1 cellular context compared by ENCODE assay signal in genomic region chr7:26148307-26148700, GRCh38. TPM values are rescaled to one million over a fixed set of nuclear protein-coding genes. Genes with fewer than 3 reads are reported as not detected.
"Had no signal": no experiment of that assay in that cellular context is flagged by ENCODE, and none has a peak within 500 bp of the region (broad histone marks: within the 10 kb centered on the region; RNA-seq: fewer than 3 reads in every experiment).

No MANE protein-coding gene starts in this region.

RNA-seq across cellular contexts. Expression of gene NFE2L3, which starts 3.7 kb away (rescaled TPM):
- total RNA-seq: SJCRH30 had no signal
